ENCODE assay signal across 27 cellular contexts in the genomic region with DNA sequence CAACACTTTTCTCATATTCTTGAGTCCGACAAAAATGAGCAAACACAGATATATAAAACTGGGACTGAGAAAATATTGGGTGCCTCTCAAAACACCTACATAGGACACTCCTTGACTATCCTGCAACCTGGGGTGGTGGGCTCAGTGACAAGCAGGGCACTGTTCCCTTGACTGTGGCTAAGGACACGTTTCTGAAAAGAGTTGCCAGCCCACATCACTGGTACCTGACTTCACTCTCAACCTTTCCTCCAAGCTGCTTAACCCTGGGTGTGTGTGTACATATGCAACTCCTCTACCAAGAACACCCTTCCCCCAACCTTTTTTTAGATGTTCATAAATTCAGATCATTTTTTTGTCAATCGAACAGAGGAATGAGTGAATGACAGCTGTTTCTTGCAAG.
"Had no signal": no experiment of that assay in that cellular context is flagged by ENCODE, and none has a peak within 500 bp of the region (broad histone marks: within the 10 kb centered on the region; RNA-seq: fewer than 3 reads in every experiment).

No MANE protein-coding gene starts in this region.

- DNase-seq: activated CD4-positive, alpha-beta memory T cell treated with anti-CD3 and anti-CD28 coated beads, Interleukin-2, amount 10 ng/mL, durations not matched to agents 7 days and 5 days; activated CD4-positive, alpha-beta T cell treated with anti-CD3 and anti-CD28 coated beads for 1 hour; activated CD4-positive, alpha-beta T cell treated with anti-CD3 and anti-CD28 coated beads for 4 hours; activated CD4-positive, alpha-beta T cell treated with anti-CD3 and anti-CD28 coated beads, Interleukin-2, amount 10 ng/mL, durations not matched to agents 7 days and 5 days; activated CD4-positive, alpha-beta T cell treated with anti-CD3 and anti-CD28 coated beads, Interleukin-2, amount 50 U/mL, for 4 hours; activated CD8-positive, alpha-beta memory T cell treated with anti-CD3 and anti-CD28 coated beads, Interleukin-2, amount 50 U/mL, for 48 hours; activated gamma-delta T cell; activated naive CD4-positive, alpha-beta T cell; activated naive CD4-positive, alpha-beta T cell treated with anti-CD3 and anti-CD28 coated beads, Interleukin-2, amount 10 ng/mL, durations not matched to agents 7 days and 5 days; activated naive CD8-positive, alpha-beta T cell treated with anti-CD3 and anti-CD28 coated beads, Interleukin-2, amount 10 ng/mL, durations not matched to agents 7 days and 5 days; activated T-cell treated with anti-CD3 and anti-CD28 coated beads for 4 hours; activated T-cell treated with anti-CD3 and anti-CD28 coated beads, Interleukin-2, amount 50 U/mL, for 24 hours; activated T-cell treated with anti-CD3 and anti-CD28 coated beads, Interleukin-2, amount 50 U/mL, for 72 hours; anterior cingulate cortex; brain microvascular endothelial cell; cortex of kidney; dermis blood vessel endothelial cell; effector CD4-positive, alpha-beta T cell; effector memory CD8-positive, alpha-beta T cell; erythroblast; foreskin keratinocyte; gastrocnemius medialis; glutamatergic neuron; T-helper 2 cell had no signal

- H3K27ac ChIP-seq: brain microvascular endothelial cell, foreskin keratinocyte, gastrocnemius medialis, VCaP had no signal

- ATAC-seq: activated naive CD4-positive, alpha-beta T cell treated with anti-CD3 and anti-CD28 coated beads, Interleukin-2, amount 50 U/mL, for 72 hours; activated T-cell treated with anti-CD3 and anti-CD28 coated beads, Interleukin-2, amount 50 U/mL, for 72 hours; effector memory CD8-positive, alpha-beta T cell; foreskin keratinocyte; gastrocnemius medialis; WTC11 had no signal
